ENCODE assay signal across 15 cellular contexts in genomic region chr15:84752195-84752594, GRCh38. TPM values are rescaled to one million over a fixed set of nuclear protein-coding genes. Genes with fewer than 3 reads are reported as not detected.
A peak's percentile ranks its signal among the peaks of the same experiment; 100 is the strongest.
DNase-seq lines count a peak whose midpoint lies in the region; ATAC-seq and TF ChIP-seq lines count a peak whose summit lies in the region.
"Had no signal": no experiment of that assay in that cellular context is flagged by ENCODE, and none has a peak within 500 bp of the region (broad histone marks: within the 10 kb centered on the region; RNA-seq: fewer than 3 reads in every experiment).

No MANE protein-coding gene starts in this region.

- H3K36me3 Mint-ChIP-seq in naive thymus-derived CD4-positive, alpha-beta T cell: peaks cover 5 to 29% (median 11%) of the 10 kb centered on the region in 5 donors

- no peaks in the 10 kb centered on the region; the same call in none of the 2 replicates for H3K36me3 ChIP-seq in DND-41 (ENCODE audit: insufficient read depth, low read length)
- no peaks in the 10 kb centered on the region for H3K36me3 ChIP-seq in adipocyte (ENCODE audit: control insufficient read depth, insufficient read depth, low read length, severe bottlenecking)
- H3K36me3 ChIP-seq in naive thymus-derived CD4-positive, alpha-beta T cell (ENCODE audit: control insufficient read depth in 2 of 3, insufficient read depth in 3 of 3, low read length in 3 of 3): peaks cover 0 to 5% (median 4%) of the 10 kb centered on the region in 3 experiments

- H3K9me3 ChIP-seq in DND-41 (ENCODE audit: insufficient read depth, low read length, severe bottlenecking) (no peaks in the 10 kb centered on the region), adipocyte (ENCODE audit: control insufficient read depth, low read length) (no peaks in the 10 kb centered on the region)
- no peaks in the 10 kb centered on the region for H3K9me3 ChIP-seq in naive thymus-derived CD4-positive, alpha-beta T cell (ENCODE audit: control insufficient read depth in 2 of 3, low read length in 3 of 3)
- H3K9me3 ChIP-seq: mucosa of descending colon had no signal

- H3K9ac ChIP-seq in DND-41 (ENCODE audit: low read depth, low read length) (no peak overlapping the region), adipocyte (ENCODE audit: low read length) (no peak overlapping the region)

- H3K9me3 Mint-ChIP-seq in naive thymus-derived CD4-positive, alpha-beta T cell: no peaks in the 10 kb centered on the region
- H3K9me3 Mint-ChIP-seq: activated naive CD4-positive, alpha-beta T cell treated with anti-CD3 and anti-CD28 coated beads for 36 hours; H9 had no signal

- H3K79me2 ChIP-seq in DND-41 (ENCODE audit: insufficient read depth, low read length): peaks cover 93% of the 10 kb centered on the region

- no peaks in the 10 kb centered on the region for H3K27me3 Mint-ChIP-seq in naive thymus-derived CD4-positive, alpha-beta T cell

- peak overlapping the region; percentile 25; the same call in 1 of the 2 replicates for H3K4me2 ChIP-seq in DND-41 (ENCODE audit: insufficient read depth, low read length)

- peak overlapping the region in 8 of 9 donors; percentile 8 to 74 (median 34) for H3K27ac Mint-ChIP-seq in naive thymus-derived CD4-positive, alpha-beta T cell
- H3K27ac Mint-ChIP-seq: activated naive CD4-positive, alpha-beta T cell treated with anti-CD3 and anti-CD28 coated beads for 36 hours had no signal

- intact Hi-C loops in naive thymus-derived CD4-positive, alpha-beta T cell (cut with micrococcal nuclease): no loop called here

- TF ChIP-seq CTCF in 22Rv1 (IDR thresholded peaks at IDR 0.05) (no peak), DND-41 (IDR thresholded peaks at IDR 0.05; ENCODE audit: borderline replicate concordance, extremely low read depth, low read length, poor library complexity, severe bottlenecking) (no peak)

- no peaks in the 10 kb centered on the region for H3K27me3 ChIP-seq in DND-41 (ENCODE audit: insufficient read depth, low read length, poor library complexity)
- H3K27me3 ChIP-seq in adipocyte (replicated peaks; ENCODE audit: control insufficient read depth, insufficient read depth, low read length): no peaks in the 10 kb centered on the region
- H3K27me3 ChIP-seq in naive thymus-derived CD4-positive, alpha-beta T cell (ENCODE audit: control insufficient read depth in 2 of 2, insufficient read depth in 2 of 2, low read length in 2 of 2): no peaks in the 10 kb centered on the region

- H3K4me3 ChIP-seq in DND-41 (ENCODE audit: low read depth in 1 of 2, low read length in 2 of 2): no peak overlapping the region
- H3K4me3 ChIP-seq in adipocyte (ENCODE audit: low read length): peak overlapping the region; percentile 52
- H3K4me3 ChIP-seq in naive thymus-derived CD4-positive, alpha-beta T cell (ENCODE audit: low read length): no peak overlapping the region
- H3K4me3 ChIP-seq: mucosa of descending colon had no signal

- DNase-seq in DND-41 (no peak), adipocyte (ENCODE audit: low read depth) (no peak), NAMALWA (ENCODE audit: low spot score) (no peak)
- no peak for DNase-seq in naive thymus-derived CD4-positive, alpha-beta T cell
- DNase-seq: activated CD4-positive, alpha-beta T cell treated with anti-CD3 and anti-CD28 coated beads for 1 hour; activated naive CD4-positive, alpha-beta T cell treated with anti-CD3 and anti-CD28 coated beads for 36 hours; H9; KG1; mucosa of descending colon; NCI-H345; SHP77 treated with DMSO at 0.1 percent for 48 hours had no signal

- peak overlapping the region in 8 of 10 donors; percentile 0 to 56 (median 42) for H3K4me3 Mint-ChIP-seq in naive thymus-derived CD4-positive, alpha-beta T cell
- H3K4me3 Mint-ChIP-seq: activated naive CD4-positive, alpha-beta T cell treated with anti-CD3 and anti-CD28 coated beads for 36 hours; H9 had no signal

- H3K27ac ChIP-seq in 22Rv1 (peak overlapping the region; percentile 98), DND-41 (ENCODE audit: low read length) (no peak overlapping the region)
- H3K27ac ChIP-seq in naive thymus-derived CD4-positive, alpha-beta T cell (ENCODE audit: low read depth, low read length): no peak overlapping the region

- POLR2A ChIA-PET in naive thymus-derived CD4-positive, alpha-beta T cell (lab: Charles Lee): interaction anchor here (0.6 to 4.5 kb wide), 6 partner anchors 16 to 64 kb away, joined by 3 to 104 read pairs (median 4); partner anchors contain the start of gene SEC11A

- ATAC-seq in DND-41 (ENCODE audit: insufficient read depth, low read depth) (no peak), GM21447 (IDR thresholded peaks at IDR 0.05; ENCODE audit: unreplicated experiment) (no peak), HG03280 (IDR thresholded peaks at IDR 0.05; ENCODE audit: unreplicated experiment) (no peak), GM21717 (IDR thresholded peaks at IDR 0.05; ENCODE audit: unreplicated experiment) (no peak)
- no peak for ATAC-seq in naive thymus-derived CD4-positive, alpha-beta T cell
- ATAC-seq: mucosa of descending colon had no signal

- H3K4me1 Mint-ChIP-seq in naive thymus-derived CD4-positive, alpha-beta T cell: peaks cover 51 to 78% (median 68%) of the 10 kb centered on the region in 7 donors

- CTCF ChIA-PET in naive thymus-derived CD4-positive, alpha-beta T cell (lab: Charles Lee): interaction anchor here (0.7 to 1.3 kb wide), 5 partner anchors 31 to 178 kb away, joined by 3 to 5 read pairs (median 4); partner anchors contain the start of gene SEC11A

- peaks cover 28% of the 10 kb centered on the region for H3K4me1 ChIP-seq in DND-41 (ENCODE audit: insufficient read depth, low read length)
- peaks cover 30% of the 10 kb centered on the region for H3K4me1 ChIP-seq in adipocyte (ENCODE audit: control insufficient read depth, insufficient read depth, low read length)
- peaks cover 28 to 36% of the 10 kb centered on the region in 2 donors for H3K4me1 ChIP-seq in naive thymus-derived CD4-positive, alpha-beta T cell (ENCODE audit: control insufficient read depth in 2 of 2, insufficient read depth in 2 of 2, low read length in 2 of 2)

- H4K20me1 ChIP-seq in DND-41 (ENCODE audit: insufficient read depth, low read length): peaks cover 37% of the 10 kb centered on the region

- no peak overlapping the region for H2AFZ ChIP-seq in DND-41 (ENCODE audit: low read depth, low read length)

RNA-seq across cellular contexts. Expression of gene ZNF592, which starts 3.8 kb away (rescaled TPM):
- 10 to 100 TPM; 36.6 to 39.0 (median 37.6) TPM for total RNA-seq in naive thymus-derived CD4-positive, alpha-beta T cell
- 10 to 100 TPM in 1 of 2 donors, 1 to 10 TPM in 1; 4.9 to 14.0 TPM for polyA plus RNA-seq in naive thymus-derived CD4-positive, alpha-beta T cell

RNA-seq across cellular contexts. Expression of gene SEC11A, which starts 36.3 kb away (rescaled TPM):
- 100 to 1,000 TPM in 1 of 5 experiments, 10 to 100 TPM in 4; 54.3 to 108 (median 63.5) TPM for total RNA-seq in naive thymus-derived CD4-positive, alpha-beta T cell
- 100 to 1,000 TPM; 116 to 136 TPM for polyA plus RNA-seq in naive thymus-derived CD4-positive, alpha-beta T cell
